Comparison of ENCODE assay signal across 17 cellular contexts in genomic region chr15:85810075-85810474, GRCh38.
"Had no signal": no experiment of that assay in that cellular context is flagged by ENCODE, and none has a peak within 500 bp of the region (broad histone marks: within the 10 kb centered on the region; RNA-seq: fewer than 3 reads in every experiment).

No MANE protein-coding gene starts in this region.

- H3K36me3 ChIP-seq: ascending aorta, esophagus muscularis mucosa, lower lobe of right lung, neutrophil, stomach had no signal

- H3K4me2 ChIP-seq: smooth muscle cell had no signal

- H3K27me3 ChIP-seq: ascending aorta, esophagus muscularis mucosa, neutrophil, stomach, testis had no signal

- H3K9me3 Mint-ChIP-seq: activated CD4-positive, alpha-beta T cell treated with anti-CD3 and anti-CD28 coated beads, Interleukin-2, amount 10 ng/mL, durations not matched to agents 24 days and 14 days; activated CD8-positive, alpha-beta T cell treated with anti-CD3 and anti-CD28 coated beads for 36 hours; activated naive CD4-positive, alpha-beta T cell treated with anti-CD3 and anti-CD28 coated beads for 36 hours; activated T-cell treated with anti-CD3 and anti-CD28 coated beads, Interleukin-2, amount 50 U/mL, for 24 hours; natural killer cell; T-helper 1 cell treated with Interleukin-12 subunit alpha and Interleukin-12 subunit beta and Interleukin-4 antibody, amounts not matched to agents 30 μg/mL and 1 μg/mL, for 36 hours; type B pancreatic cell had no signal

- H3K9me3 ChIP-seq: ascending aorta, esophagus muscularis mucosa, lower lobe of right lung, neutrophil, stomach, testis had no signal

- H3K27ac ChIP-seq: ascending aorta, esophagus muscularis mucosa, lower lobe of right lung, neutrophil, stomach, testis had no signal

- H3K27ac Mint-ChIP-seq: activated CD4-positive, alpha-beta T cell treated with anti-CD3 and anti-CD28 coated beads, Interleukin-2, amount 10 ng/mL, durations not matched to agents 24 days and 14 days; activated CD8-positive, alpha-beta T cell treated with anti-CD3 and anti-CD28 coated beads for 36 hours; activated naive CD4-positive, alpha-beta T cell treated with anti-CD3 and anti-CD28 coated beads for 36 hours; activated T-cell treated with anti-CD3 and anti-CD28 coated beads, Interleukin-2, amount 50 U/mL, for 24 hours; natural killer cell; T-helper 1 cell treated with Interleukin-12 subunit alpha and Interleukin-12 subunit beta and Interleukin-4 antibody, amounts not matched to agents 30 μg/mL and 1 μg/mL, for 36 hours; type B pancreatic cell had no signal

- H3K36me3 Mint-ChIP-seq: natural killer cell, type B pancreatic cell had no signal

- H3K4me1 Mint-ChIP-seq: natural killer cell had no signal

- H3K27me3 Mint-ChIP-seq: activated CD8-positive, alpha-beta T cell treated with anti-CD3 and anti-CD28 coated beads for 36 hours; activated T-cell treated with anti-CD3 and anti-CD28 coated beads, Interleukin-2, amount 50 U/mL, for 24 hours; type B pancreatic cell had no signal

- H3K4me1 ChIP-seq: ascending aorta, lower lobe of right lung, stomach had no signal

- H3K4me3 ChIP-seq: ascending aorta, esophagus muscularis mucosa, lower lobe of right lung, smooth muscle cell, stomach, testis had no signal

- H3K4me3 Mint-ChIP-seq: activated CD4-positive, alpha-beta T cell treated with anti-CD3 and anti-CD28 coated beads, Interleukin-2, amount 10 ng/mL, durations not matched to agents 24 days and 14 days; activated CD8-positive, alpha-beta T cell treated with anti-CD3 and anti-CD28 coated beads for 36 hours; activated naive CD4-positive, alpha-beta T cell treated with anti-CD3 and anti-CD28 coated beads for 36 hours; activated T-cell treated with anti-CD3 and anti-CD28 coated beads, Interleukin-2, amount 50 U/mL, for 24 hours; natural killer cell; T-helper 1 cell treated with Interleukin-12 subunit alpha and Interleukin-12 subunit beta and Interleukin-4 antibody, amounts not matched to agents 30 μg/mL and 1 μg/mL, for 36 hours; type B pancreatic cell had no signal

- DNase-seq: activated CD4-positive, alpha-beta T cell treated with anti-CD3 and anti-CD28 coated beads, Interleukin-2, amount 10 ng/mL, durations not matched to agents 24 days and 14 days; activated CD8-positive, alpha-beta T cell treated with anti-CD3 and anti-CD28 coated beads for 36 hours; activated naive CD4-positive, alpha-beta T cell treated with anti-CD3 and anti-CD28 coated beads for 36 hours; activated T-cell treated with anti-CD3 and anti-CD28 coated beads, Interleukin-2, amount 50 U/mL, for 24 hours; cerebellar nuclear complex; cortex of kidney; lower lobe of right lung; natural killer cell; stimulated activated CD4-positive, alpha-beta T cell treated with anti-CD3 and anti-CD28 coated beads, Interleukin-4, amount 100 ng/mL, for 1 hour; stomach; testis had no signal
